1 cellular context compared by ENCODE assay signal in genomic region chr10:86941991-86942421, GRCh38.
TF ChIP-seq lines count a peak whose summit lies in the region.

No MANE protein-coding gene starts in this region.

TF ChIP-seq in H1, 55 proteins besides CTCF, POLR2A, EP300 and RAD21:
- TF ChIP-seq CHD1 (IDR thresholded peaks at IDR 0.05; ENCODE audit: low read depth, low read length) (no peak), SIX5 (IDR thresholded peaks at IDR 0.05; ENCODE audit: low read depth, low read length) (no peak), POLR2AphosphoS5 (IDR thresholded peaks at IDR 0.05; ENCODE audit: low read depth, low read length) (no peak), BCL11A (IDR thresholded peaks at IDR 0.05; ENCODE audit: low read depth in 2 of 2, low read length in 2 of 2) (no peak), KDM1A (IDR thresholded peaks at IDR 0.05; ENCODE audit: borderline replicate concordance, low read length) (no peak), GABPA (IDR thresholded peaks at IDR 0.05; ENCODE audit: borderline replicate concordance, insufficient read depth, low read length) (no peak), KDM4A (IDR thresholded peaks at IDR 0.05; ENCODE audit: low read depth, low read length, severe bottlenecking) (no peak), USF2 (IDR thresholded peaks at IDR 0.05; ENCODE audit: low read length) (no peak), CHD2 (IDR thresholded peaks at IDR 0.05; ENCODE audit: low read length) (no peak), EZH2 (IDR thresholded peaks at IDR 0.05; ENCODE audit: low read depth, low read length, severe bottlenecking) (no peak), CBX5 (IDR thresholded peaks at IDR 0.05; ENCODE audit: low read depth, low read length) (no peak), RXRA (IDR thresholded peaks at IDR 0.05; ENCODE audit: insufficient read depth, low read depth, low read length) (no peak), HDAC6 (IDR thresholded peaks at IDR 0.05; ENCODE audit: low read depth, low read length) (no peak), JUN (IDR thresholded peaks at IDR 0.05; ENCODE audit: low read depth, low read length) (no peak), TAF7 (optimal IDR thresholded peaks at IDR 0.05; ENCODE audit: borderline replicate concordance, low read depth, low read length) (no peak), SIN3A (conservative IDR thresholded peaks at IDR 0.05 in 1 of 2, IDR thresholded peaks at IDR 0.05 in 1 of 2; ENCODE audit: low read depth in 1 of 2, low read length in 2 of 2) (no peak)
